In the genomic region with DNA sequence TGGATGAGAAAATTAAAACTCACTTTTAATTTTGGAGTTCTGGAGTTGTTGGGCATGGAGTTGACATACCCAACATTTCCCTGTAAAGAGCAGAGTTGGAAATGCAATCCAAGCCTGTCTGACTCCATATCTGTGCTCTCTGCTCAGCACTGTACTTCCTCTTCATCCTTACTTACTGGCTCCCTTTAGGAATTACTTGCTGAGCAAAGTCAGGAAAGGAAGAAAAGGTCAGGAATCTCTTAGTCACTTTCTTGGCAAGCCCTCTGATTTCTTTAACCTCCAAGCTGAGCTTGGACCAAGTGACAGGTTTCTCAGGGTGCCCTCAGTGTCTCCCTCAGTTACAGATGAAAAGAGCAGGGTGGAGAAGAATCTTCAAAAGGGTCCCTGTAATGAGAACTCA, we compare ENCODE assay signal across 29 cellular contexts.
"Had no signal": no experiment of that assay in that cellular context is flagged by ENCODE, and none has a peak within 500 bp of the region (broad histone marks: within the 10 kb centered on the region; RNA-seq: fewer than 3 reads in every experiment).

No MANE protein-coding gene starts in this region.

- H3K4me2 ChIP-seq: hepatocyte had no signal

- H3K36me3 ChIP-seq: esophagus muscularis mucosa, esophagus squamous epithelium, gastrocnemius medialis, gastroesophageal sphincter, heart left ventricle, heart right ventricle had no signal

- H2AFZ ChIP-seq: hepatocyte had no signal

- H3K27me3 ChIP-seq: esophagus muscularis mucosa, esophagus squamous epithelium, foreskin keratinocyte, gastrocnemius medialis, gastroesophageal sphincter, hepatocyte had no signal

- H3K79me2 ChIP-seq: hepatocyte had no signal

- H3K27ac Mint-ChIP-seq: dendritic cell treated with granulocyte-macrophage colony-stimulating factor and Interleukin-4, amounts not matched to agents 40 ng/mL and 50 ng/mL, for 4 days; effector memory CD8-positive, alpha-beta T cell; endodermal cell had no signal

- H3K4me1 ChIP-seq: esophagus muscularis mucosa, esophagus squamous epithelium, foreskin keratinocyte, gastrocnemius medialis, gastroesophageal sphincter, heart left ventricle, heart right ventricle had no signal

- DNase-seq: cortex of kidney; dermis blood vessel endothelial cell; dorsolateral prefrontal cortex; effector CD4-positive, alpha-beta T cell; effector CD8-positive, alpha-beta T cell; effector memory CD4-positive, alpha-beta T cell; effector memory CD8-positive, alpha-beta T cell; endodermal cell; erythroblast; esophagus squamous epithelium; foreskin fibroblast; foreskin keratinocyte; foreskin melanocyte; gastrocnemius medialis; glutamatergic neuron; head of caudate nucleus; heart left ventricle; heart right ventricle; hippocampal formation had no signal

- FAIRE-seq: endometrium, endothelial cell of umbilical vein, frontal cortex had no signal

- H3K9me3 Mint-ChIP-seq: dendritic cell treated with granulocyte-macrophage colony-stimulating factor and Interleukin-4, amounts not matched to agents 40 ng/mL and 50 ng/mL, for 4 days had no signal

- H3K27ac ChIP-seq: coronary artery, dorsolateral prefrontal cortex, epithelial cell of prostate, esophagus muscularis mucosa, esophagus squamous epithelium, foreskin keratinocyte, gastrocnemius medialis, gastroesophageal sphincter, heart left ventricle, heart right ventricle, hepatocyte had no signal

- H3K4me1 Mint-ChIP-seq: endodermal cell had no signal

- H3K27me3 Mint-ChIP-seq: dendritic cell treated with granulocyte-macrophage colony-stimulating factor and Interleukin-4, amounts not matched to agents 40 ng/mL and 50 ng/mL, for 4 days; effector memory CD8-positive, alpha-beta T cell had no signal

- H3K4me3 ChIP-seq: coronary artery, dorsolateral prefrontal cortex, esophagus muscularis mucosa, esophagus squamous epithelium, gastrocnemius medialis, gastroesophageal sphincter, heart left ventricle, heart right ventricle, hepatocyte had no signal

- ATAC-seq: effector memory CD8-positive, alpha-beta T cell; esophagus mucosa; foreskin keratinocyte; gastrocnemius medialis; gastroesophageal sphincter; heart left ventricle; heart right ventricle had no signal

- H3K9me3 ChIP-seq: esophagus muscularis mucosa, esophagus squamous epithelium, gastrocnemius medialis, gastroesophageal sphincter, heart left ventricle, heart right ventricle had no signal

- H3K4me3 Mint-ChIP-seq: dendritic cell treated with granulocyte-macrophage colony-stimulating factor and Interleukin-4, amounts not matched to agents 40 ng/mL and 50 ng/mL, for 4 days; effector memory CD8-positive, alpha-beta T cell; endodermal cell had no signal
